Comparison of ENCODE assay signal across 37 cellular contexts in the genomic region with DNA sequence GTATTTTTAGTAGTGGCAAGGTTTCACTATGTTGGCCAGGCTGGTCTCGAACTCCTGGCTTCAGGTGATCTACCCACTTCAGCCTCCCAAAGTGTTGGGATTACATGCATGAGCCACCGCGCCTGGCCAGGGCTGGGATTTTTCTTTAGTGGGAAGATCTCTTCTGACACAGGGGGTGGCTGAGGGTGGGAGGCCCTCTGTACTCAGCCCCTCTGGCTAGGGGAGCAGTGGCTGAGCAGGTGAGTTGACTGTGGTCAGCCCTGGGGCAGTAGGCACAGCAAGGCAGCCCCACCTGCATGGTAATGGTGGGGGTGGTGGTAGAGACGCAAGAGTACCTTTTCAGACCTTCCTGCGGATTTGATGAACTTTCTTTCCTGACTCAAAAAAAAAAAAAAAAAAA. TPM values are rescaled to one million over a fixed set of nuclear protein-coding genes. Genes with fewer than 3 reads are reported as not detected.
"Had no signal": no experiment of that assay in that cellular context is flagged by ENCODE, and none has a peak within 500 bp of the region (broad histone marks: within the 10 kb centered on the region; RNA-seq: fewer than 3 reads in every experiment).

No MANE protein-coding gene starts in this region.

- H3K4me3 ChIP-seq: MG63 had no signal

- H3K9me3 ChIP-seq: MG63 had no signal

- DNase-seq: Karpas-422, Kasumi-1, MG63, MM.1S, MV-4-11, NCI-H1048, NCI-H1092, NCI-H1092 treated with DMSO at 0.1 percent for 48 hours, NCI-H1105, NCI-H1105 treated with DMSO at 0.1 percent for 48 hours, NCI-H1417, NCI-H1417 treated with DMSO at 0.1 percent for 48 hours, NCI-H1436, NCI-H1436 treated with DMSO at 0.1 percent for 48 hours, NCI-H146, NCI-H1694, NCI-H1694 treated with DMSO at 0.1 percent for 48 hours, NCI-H187, NCI-H187 treated with DMSO at 0.1 percent for 48 hours, NCI-H1930, NCI-H2029, NCI-H2029 treated with DMSO at 0.1 percent for 48 hours, NCI-H2081, NCI-H2081 treated with DMSO at 0.1 percent for 48 hours, NCI-H2107, NCI-H2171, NCI-H2171 treated with DMSO at 0.1 percent for 48 hours, NCI-H2227 treated with DMSO at 0.1 percent for 48 hours, NCI-H226, NCI-H345, NCI-H446, NCI-H446 treated with DMSO at 0.1 percent for 48 hours, NCI-H510A, NCI-H510A treated with DMSO at 0.1 percent for 48 hours, NCI-H524, NCI-H524 treated with DMSO at 0.1 percent for 48 hours had no signal

- H3K36me3 ChIP-seq: MG63 had no signal

RNA-seq across cellular contexts. Expression of a gene that starts 12.3 kb away (rescaled TPM):
- total RNA-seq: MCF 10A had no signal
